In genomic region chr5:78624011-78624541, GRCh38 we compare ENCODE assay signal across 1 cellular context.
TF ChIP-seq lines count a peak whose summit lies in the region.

No MANE protein-coding gene starts in this region.

TF ChIP-seq in HepG2, 621 proteins besides CTCF, POLR2A, EP300 and RAD21:
- no peak for TF ChIP-seq LRRFIP1 (CRISPR knock-in tag; conservative IDR thresholded peaks at IDR 0.05)
- TF ChIP-seq ZSCAN20 (CRISPR knock-in tag; IDR thresholded peaks at IDR 0.05; ENCODE audit: borderline replicate concordance) = no peak
- TF ChIP-seq, protein P1, sequence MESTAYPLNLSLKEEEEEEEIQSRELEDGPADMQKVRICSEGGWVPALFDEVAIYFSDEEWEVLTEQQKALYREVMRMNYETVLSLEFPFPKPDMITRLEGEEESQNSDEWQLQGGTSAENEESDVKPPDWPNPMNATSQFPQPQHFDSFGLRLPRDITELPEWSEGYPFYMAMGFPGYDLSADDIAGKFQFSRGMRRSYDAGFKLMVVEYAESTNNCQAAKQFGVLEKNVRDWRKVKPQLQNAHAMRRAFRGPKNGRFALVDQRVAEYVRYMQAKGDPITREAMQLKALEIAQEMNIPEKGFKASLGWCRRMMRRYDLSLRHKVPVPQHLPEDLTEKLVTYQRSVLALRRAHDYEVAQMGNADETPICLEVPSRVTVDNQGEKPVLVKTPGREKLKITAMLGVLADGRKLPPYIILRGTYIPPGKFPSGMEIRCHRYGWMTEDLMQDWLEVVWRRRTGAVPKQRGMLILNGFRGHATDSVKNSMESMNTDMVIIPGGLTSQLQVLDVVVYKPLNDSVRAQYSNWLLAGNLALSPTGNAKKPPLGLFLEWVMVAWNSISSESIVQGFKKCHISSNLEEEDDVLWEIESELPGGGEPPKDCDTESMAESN (CRISPR knock-in tag; conservative IDR thresholded peaks at IDR 0.05) = no peak
- no peak for TF ChIP-seq TGIF2 (CRISPR knock-in tag; IDR thresholded peaks at IDR 0.05)
- TF ChIP-seq ZNF782 (CRISPR knock-in tag; IDR thresholded peaks at IDR 0.05; ENCODE audit: borderline replicate concordance) = no peak
